16 cellular contexts compared by ENCODE assay signal in genomic region chr14:93061380-93062012, GRCh38. TPM values are rescaled to one million over a fixed set of nuclear protein-coding genes. Genes with fewer than 3 reads are reported as not detected.
DNase-seq lines count a peak whose midpoint lies in the region; ATAC-seq, FAIRE-seq and TF ChIP-seq lines count a peak whose summit lies in the region.
"Had no signal": no experiment of that assay in that cellular context is flagged by ENCODE, and none has a peak within 500 bp of the region (broad histone marks: within the 10 kb centered on the region; RNA-seq: fewer than 3 reads in every experiment).

No MANE protein-coding gene starts in this region.

- H3K27me3 ChIP-seq in CD8-positive, alpha-beta T cell (ENCODE audit: insufficient read depth, low read length) = no peaks in the 10 kb centered on the region
- H3K27me3 ChIP-seq in H1 (replicated peaks in 1 of 4; ENCODE audit: control insufficient read depth in 3 of 4, extremely low read depth in 1 of 4, insufficient read depth in 3 of 4, low read length in 3 of 4) (no peaks in the 10 kb centered on the region), rectal smooth muscle tissue (ENCODE audit: control insufficient read depth, insufficient read depth, low read length) (no peaks in the 10 kb centered on the region)
- H3K27me3 ChIP-seq: gastrocnemius medialis had no signal

- H3K4me3 ChIP-seq in CD8-positive, alpha-beta T cell (ENCODE audit: low read depth, low read length) = no peak overlapping the region
- H3K4me3 ChIP-seq in H1 (ENCODE audit: extremely low read depth in 1 of 4, insufficient read depth in 2 of 4, low read depth in 3 of 4, low read length in 4 of 4) (no peak overlapping the region), rectal smooth muscle tissue (ENCODE audit: low read length) (no peak overlapping the region)
- H3K4me3 ChIP-seq: gastrocnemius medialis, lung had no signal

- H3K56ac ChIP-seq in H1 (replicated peaks; ENCODE audit: insufficient read length, low read depth, low read length) = no peak overlapping the region

- no peak overlapping the region for H4K5ac ChIP-seq in H1 (ENCODE audit: insufficient read length, low read depth, low read length)

- H3K36me3 ChIP-seq in CD8-positive, alpha-beta T cell (ENCODE audit: insufficient read depth, low read length) = no peaks in the 10 kb centered on the region
- no peaks in the 10 kb centered on the region for H3K36me3 ChIP-seq in H1 (ENCODE audit: control insufficient read depth in 2 of 4, insufficient read depth in 4 of 4, low read length in 3 of 4)
- H3K36me3 ChIP-seq in rectal smooth muscle tissue (ENCODE audit: control insufficient read depth, insufficient read depth, low read length) = no peaks in the 10 kb centered on the region
- H3K36me3 ChIP-seq: gastrocnemius medialis had no signal

- no peaks in the 10 kb centered on the region for H3K27me3 Mint-ChIP-seq in CD8-positive, alpha-beta T cell (ENCODE audit: low read depth)

- no peaks in the 10 kb centered on the region for H3K23me2 ChIP-seq in H1 (ENCODE audit: low read depth, low read length)

- no peak overlapping the region for H3K18ac ChIP-seq in H1 (ENCODE audit: extremely low read depth, low read length)

- POLR2A ChIA-PET in CD8-positive, alpha-beta T cell (lab: Charles Lee) = interaction anchor here (1.8 kb wide), 1 partner anchor 52 kb away, joined by 8 read pairs; no protein-coding TSS in a partner anchor
- POLR2A ChIA-PET in H1 (lab: Charles Lee; ENCODE audit: partially characterized antibody) = interaction anchor here (1.4 kb wide), 1 partner anchor 10 kb away, joined by 4 read pairs; no protein-coding TSS in a partner anchor

- peaks cover 13% of the 10 kb centered on the region for H3K79me1 ChIP-seq in H1 (ENCODE audit: low read depth, low read length)

- peak overlapping the region; percentile 92 for H3K27ac Mint-ChIP-seq in CD8-positive, alpha-beta T cell

- no peak overlapping the region for H3K4ac ChIP-seq in H1 (replicated peaks; ENCODE audit: insufficient read length, low read depth, low read length)

- no peak overlapping the region for H3K23ac ChIP-seq in H1 (ENCODE audit: insufficient read length)

- no peak for TF ChIP-seq RAD21 in H1 (IDR thresholded peaks at IDR 0.05 in 1 of 2, conservative IDR thresholded peaks at IDR 0.05 in 1 of 2; ENCODE audit: low read depth in 2 of 2, low read length in 2 of 2)

- H3K79me2 ChIP-seq in H1 (ENCODE audit: control insufficient read depth in 1 of 2, insufficient read depth in 2 of 2, low read length in 2 of 2) = peaks cover 0 to 43% of the 10 kb centered on the region in 2 experiments; a peak in 2 of 4 replicates

- H3K9me3 Mint-ChIP-seq in CD8-positive, alpha-beta T cell = no peaks in the 10 kb centered on the region
- H3K9me3 Mint-ChIP-seq: nephron had no signal

- H3K27ac ChIP-seq in CD8-positive, alpha-beta T cell (ENCODE audit: low read depth, low read length) = no peak overlapping the region
- H3K27ac ChIP-seq in H1 (ENCODE audit: low read depth, low read length) (peak overlapping the region; percentile 39; the same call in 1 of the 2 replicates), rectal smooth muscle tissue (ENCODE audit: low read depth, low read length) (peak overlapping the region; percentile 16)
- H3K27ac ChIP-seq: gastrocnemius medialis had no signal

- no peak for DNase-seq in CD8-positive, alpha-beta T cell
- DNase-seq in H1 (ENCODE audit: low read depth in 1 of 2, low spot score in 2 of 2) (no peak), frontal cortex (ENCODE audit: low spot score in 2 of 2) (no peak), NCI-H2171 treated with DMSO at 0.1 percent for 48 hours (lab: John Stamatoyannopoulos, UW) (no peak), kidney tubule cell (ENCODE audit: low spot score) (no peak)
- DNase-seq: activated CD4-positive, alpha-beta T cell treated with anti-CD3 and anti-CD28 coated beads for 48 hours; gastrocnemius medialis; KG1; NCI-H1048; NCI-H2081 treated with DMSO at 0.1 percent for 48 hours; NCI-H526; stimulated activated CD4-positive, alpha-beta T cell treated with anti-CD3 and anti-CD28 coated beads, Interleukin-15, amount 100 ng/mL, for 24 hours had no signal

- H2BK120ac ChIP-seq in H1 (replicated peaks; ENCODE audit: low read depth, low read length) = no peak overlapping the region

- peaks cover 74% of the 10 kb centered on the region for H3K4me1 Mint-ChIP-seq in CD8-positive, alpha-beta T cell (ENCODE audit: low read depth)

- no peak for ATAC-seq in CD8-positive, alpha-beta T cell
- ATAC-seq in HG02678 (IDR thresholded peaks at IDR 0.05; ENCODE audit: unreplicated experiment) = peak; percentile 31
- ATAC-seq: gastrocnemius medialis had no signal

- H3K4me3 Mint-ChIP-seq in CD8-positive, alpha-beta T cell = no peak overlapping the region
- H3K4me3 Mint-ChIP-seq: nephron had no signal

- H3K4me2 ChIP-seq in H1 (ENCODE audit: insufficient read depth in 1 of 2, low read depth in 2 of 2, low read length in 2 of 2) = no peak overlapping the region

- H2BK15ac ChIP-seq in H1 (ENCODE audit: low read length) = no peak overlapping the region

- peaks cover 64% of the 10 kb centered on the region for H3K4me1 ChIP-seq in CD8-positive, alpha-beta T cell (ENCODE audit: insufficient read depth, low read length)
- H3K4me1 ChIP-seq in H1 (replicated peaks in 1 of 4; ENCODE audit: control insufficient read depth in 3 of 4, insufficient read depth in 4 of 4, low read length in 3 of 4) (peaks cover 4 to 25% (median 12%) of the 10 kb centered on the region in 4 experiments), rectal smooth muscle tissue (ENCODE audit: control insufficient read depth, insufficient read depth, low read length) (peaks cover 68% of the 10 kb centered on the region)

- intact Hi-C loops in CD8-positive, alpha-beta T cell (cut with DNase I, micrococcal nuclease) = no loop called here

- H2BK20ac ChIP-seq in H1 (ENCODE audit: low read length) = no peak overlapping the region

- H3K9me3 ChIP-seq in CD8-positive, alpha-beta T cell (ENCODE audit: low read length) = no peaks in the 10 kb centered on the region
- no peaks in the 10 kb centered on the region for H3K9me3 ChIP-seq in H1 (ENCODE audit: insufficient read depth in 2 of 2, low read depth in 1 of 2, low read length in 1 of 2)
- H3K9me3 ChIP-seq: gastrocnemius medialis had no signal

- H2BK5ac ChIP-seq in H1 (ENCODE audit: low read depth, low read length) = no peak overlapping the region

- no peak for TF ChIP-seq POLR2A in H1 (IDR thresholded peaks at IDR 0.05; ENCODE audit: control extremely low read depth in 1 of 2, low read depth in 2 of 2, low read length in 2 of 2)

- no peak for TF ChIP-seq CTCF in CD8-positive, alpha-beta T cell (IDR thresholded peaks at IDR 0.05)
- TF ChIP-seq CTCF in H1 (IDR thresholded peaks at IDR 0.05; ENCODE audit: control extremely low read depth in 1 of 3, insufficient read depth in 1 of 3, low read depth in 1 of 3, low read length in 3 of 3) = no peak

- H4K8ac ChIP-seq in H1 (ENCODE audit: extremely low read depth, insufficient read depth, low read length) = no peak overlapping the region; the same call in 1 of the 2 replicates

- 80% methylated on average over 3 of the region's 4 CpGs; no CpG with 5 or more reads in 1 of the 2 experiments for WGBS in H1 (ENCODE audit: extremely low coverage in 1 of 2, insufficient coverage in 1 of 2, insufficient read length in 1 of 2, insufficient replicate concordance in 2 of 2, low coverage in 1 of 2, low lambda C conversion rate in 2 of 2, missing lambda C conversion rate in 1 of 2), 2 experiments

- CTCF ChIA-PET in CD8-positive, alpha-beta T cell (lab: Charles Lee) = interaction anchor here (0.7 to 8.0 kb wide), 4 partner anchors 27 to 65 kb away, joined by 3 to 65 read pairs (median 12); partner anchors contain the start of gene ITPK1
- CTCF ChIA-PET in H1 (lab: Charles Lee; ENCODE audit: partially characterized antibody) = interaction anchor here (1.0 to 2.7 kb wide), 9 partner anchors 9 to 71 kb away, joined by 3 to 16 read pairs (median 5); no protein-coding TSS in a partner anchor

- no peak for TF ChIP-seq EP300 in H1 (IDR thresholded peaks at IDR 0.05; ENCODE audit: borderline replicate concordance in 1 of 2, low read depth in 2 of 2, low read length in 2 of 2)

- H4K20me1 ChIP-seq in H1 (replicated peaks in 1 of 2; ENCODE audit: control insufficient read depth in 1 of 2, insufficient read depth in 2 of 2, low read length in 2 of 2) = peaks cover 2 to 3% of the 10 kb centered on the region in 2 experiments

- H2BK12ac ChIP-seq in H1 (ENCODE audit: low read depth, low read length) = no peak overlapping the region

- no peak overlapping the region for H2AK5ac ChIP-seq in H1 (ENCODE audit: low read depth, low read length)

- H2AFZ ChIP-seq in H1 (ENCODE audit: low read length) = no peak overlapping the region

- no peak overlapping the region for H3K9ac ChIP-seq in H1 (replicated peaks in 1 of 4; ENCODE audit: extremely low read depth in 1 of 4, low read depth in 3 of 4, low read length in 3 of 4)
- no peak overlapping the region for H3K9ac ChIP-seq in rectal smooth muscle tissue (ENCODE audit: low read length)

- H3K36me3 Mint-ChIP-seq in CD8-positive, alpha-beta T cell = no peaks in the 10 kb centered on the region

- H4K91ac ChIP-seq in H1 (replicated peaks; ENCODE audit: insufficient read length, low read length) = peak overlapping the region; percentile 17

- H3K14ac ChIP-seq in H1 (ENCODE audit: insufficient read length) = no peak overlapping the region

- FAIRE-seq in H1 (lab: Jason Lieb, UNC) = no peak
- FAIRE-seq in frontal cortex (lab: Jason Lieb, UNC) = no peak

TF ChIP-seq in H1, 55 proteins besides CTCF, POLR2A, EP300 and RAD21 (continues in another document):
- TF ChIP-seq RXRA (IDR thresholded peaks at IDR 0.05; ENCODE audit: insufficient read depth, low read depth, low read length) (no peak), RNF2 (IDR thresholded peaks at IDR 0.05; ENCODE audit: borderline replicate concordance, low read depth, low read length, missing control alignments, poor library complexity, severe bottlenecking) (no peak), GABPA (IDR thresholded peaks at IDR 0.05; ENCODE audit: borderline replicate concordance, insufficient read depth, low read length) (no peak), SUZ12 (IDR thresholded peaks at IDR 0.05; ENCODE audit: low read length) (no peak)

RNA-seq across cellular contexts. Expression of gene ITPK1, which starts 54.2 kb away (rescaled TPM):
- total RNA-seq in CD8-positive, alpha-beta T cell = 10 to 100 TPM; 24.9 to 27.9 TPM
- 143 and 148 TPM in 2 replicates for total RNA-seq in H1 (2021; fragmentation: NEBNext Ultra II Directional; extraction: Animal tissue kit (Norgen Biotek cat#: 25700))
- 108 and 114 TPM in 2 replicates for polyA plus RNA-seq in H1 (2011; rRNA removed)
- 87.6 TPM for polyA plus RNA-seq in H1 (2011; cell fraction: cytosol; rRNA removed)
- polyA plus RNA-seq in H1 (2011; cell fraction: nucleus; rRNA removed) = 123 TPM
- polyA plus RNA-seq in H1 (2012, experiment 1 of 2) = 86.3 to 118 TPM (median 110 TPM) in 4 replicates
- polyA plus RNA-seq in H1 (2012, experiment 2 of 2) = 103 TPM
- 62.3 TPM for polyA plus RNA-seq in H1 (2013, experiment 1 of 2)
- 61.5 TPM for polyA plus RNA-seq in H1 (2013, experiment 2 of 2)
- polyA minus RNA-seq in H1 (2011; rRNA and poly(A)+ RNA removed) = 278 and 326 TPM in 2 replicates
- polyA minus RNA-seq in H1 (2011; cell fraction: cytosol; rRNA and poly(A)+ RNA removed) = 85.3 TPM
- polyA minus RNA-seq in H1 (2011; cell fraction: nucleus; rRNA and poly(A)+ RNA removed) = 55.2 TPM
- total RNA-seq in frontal cortex = 25.3 TPM
